ENCODE assay signal across 2 cellular contexts in the genomic region with DNA sequence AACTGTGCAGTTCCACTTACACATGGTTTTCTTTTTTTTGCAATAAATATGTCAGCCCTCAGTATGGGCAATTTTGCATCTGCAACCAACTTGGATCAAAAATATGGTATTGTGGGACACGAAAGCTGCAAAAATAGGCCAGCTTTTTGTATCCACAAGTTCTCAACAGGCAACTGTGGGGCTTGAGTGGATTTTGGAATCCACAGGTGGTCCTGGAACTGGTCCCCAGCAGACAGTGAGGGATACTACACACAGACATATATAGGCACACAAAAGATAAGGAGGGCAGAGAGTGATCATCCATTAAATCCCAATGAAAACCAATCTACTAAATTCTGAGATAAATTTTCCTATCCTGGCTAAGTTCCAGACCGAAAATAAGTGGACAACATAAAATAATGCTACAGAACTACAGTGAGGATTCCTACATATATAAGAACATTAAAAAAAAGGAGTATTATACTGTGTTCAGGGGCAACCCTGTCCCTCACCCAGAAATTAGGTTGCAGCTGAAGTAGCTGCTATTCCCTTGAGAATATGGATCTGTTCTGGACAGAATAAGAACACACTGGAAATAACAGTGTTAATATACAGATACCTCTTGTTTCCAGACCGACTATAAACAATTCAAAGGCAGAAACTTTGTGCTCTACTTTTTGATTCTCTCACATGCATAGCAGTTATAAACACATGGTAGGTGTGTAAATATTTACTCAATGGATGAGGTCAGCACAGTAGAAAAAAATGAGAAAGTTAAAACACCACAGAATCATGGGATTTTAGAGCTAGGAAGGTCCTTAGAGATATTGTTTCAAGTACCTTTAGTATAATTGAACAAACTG.
A peak's percentile ranks its signal among the peaks of the same experiment; 100 is the strongest.
TF ChIP-seq lines count a peak whose summit lies in the region.

No MANE protein-coding gene starts in this region.

TF ChIP-seq in HEK293, 187 proteins besides CTCF, POLR2A, EP300 and RAD21 (continued from another document and continues in another):
- TF ChIP-seq ZNF274 (IDR thresholded peaks at IDR 0.05; ENCODE audit: low read length) (no peak), ZNF274 (tag by site-specific recombination; IDR thresholded peaks at IDR 0.05; ENCODE audit: borderline replicate concordance) (no peak), ZNF221 (tag by site-specific recombination; IDR thresholded peaks at IDR 0.05; ENCODE audit: borderline replicate concordance) (no peak), SALL2 (tag by site-specific recombination; IDR thresholded peaks at IDR 0.05; ENCODE audit: borderline replicate concordance) (no peak), TSHZ1 (tag by site-specific recombination; IDR thresholded peaks at IDR 0.05; ENCODE audit: borderline replicate concordance) (no peak), ZBTB10 (tag by site-specific recombination; IDR thresholded peaks at IDR 0.05) (no peak), SP2 (tag by site-specific recombination; IDR thresholded peaks at IDR 0.05) (no peak), ZNF654 (tag by site-specific recombination; IDR thresholded peaks at IDR 0.05; ENCODE audit: low read depth) (no peak), ZSCAN4 (tag by site-specific recombination; IDR thresholded peaks at IDR 0.05) (no peak), ZFP3 (tag by site-specific recombination; IDR thresholded peaks at IDR 0.05; ENCODE audit: low read depth) (no peak), ZNF658 (tag by site-specific recombination; IDR thresholded peaks at IDR 0.05) (no peak), ZNF843 (tag by site-specific recombination; IDR thresholded peaks at IDR 0.05) (peak; percentile 33; the same call in 1 of the 2 replicates), ZNF157 (tag by site-specific recombination; IDR thresholded peaks at IDR 0.05) (no peak), GLI2 (tag by site-specific recombination; IDR thresholded peaks at IDR 0.05; ENCODE audit: borderline replicate concordance, low read depth) (no peak)
- TF ChIP-seq, protein P1, sequence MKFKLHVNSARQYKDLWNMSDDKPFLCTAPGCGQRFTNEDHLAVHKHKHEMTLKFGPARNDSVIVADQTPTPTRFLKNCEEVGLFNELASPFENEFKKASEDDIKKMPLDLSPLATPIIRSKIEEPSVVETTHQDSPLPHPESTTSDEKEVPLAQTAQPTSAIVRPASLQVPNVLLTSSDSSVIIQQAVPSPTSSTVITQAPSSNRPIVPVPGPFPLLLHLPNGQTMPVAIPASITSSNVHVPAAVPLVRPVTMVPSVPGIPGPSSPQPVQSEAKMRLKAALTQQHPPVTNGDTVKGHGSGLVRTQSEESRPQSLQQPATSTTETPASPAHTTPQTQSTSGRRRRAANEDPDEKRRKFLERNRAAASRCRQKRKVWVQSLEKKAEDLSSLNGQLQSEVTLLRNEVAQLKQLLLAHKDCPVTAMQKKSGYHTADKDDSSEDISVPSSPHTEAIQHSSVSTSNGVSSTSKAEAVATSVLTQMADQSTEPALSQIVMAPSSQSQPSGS (tag by site-specific recombination; IDR thresholded peaks at IDR 0.05; ENCODE audit: low read depth) = 0 out of 2 replicates have a peak, but pooled peaks have one; percentile 19

TF ChIP-seq in SK-N-SH treated with all-trans-retinoic acid at 6 μM for 48 hours, 23 proteins besides CTCF, POLR2A, EP300 and RAD21 (continued from another document):
- TF ChIP-seq TSHZ2 (CRISPR knock-in tag; IDR thresholded peaks at IDR 0.05) (no peak), TOX (CRISPR knock-in tag; IDR thresholded peaks at IDR 0.05; ENCODE audit: borderline replicate concordance) (no peak), CSRNP3 (CRISPR knock-in tag; IDR thresholded peaks at IDR 0.05) (no peak), PPARA (CRISPR knock-in tag; IDR thresholded peaks at IDR 0.05; ENCODE audit: borderline replicate concordance) (no peak)
- TF ChIP-seq, protein P2, sequence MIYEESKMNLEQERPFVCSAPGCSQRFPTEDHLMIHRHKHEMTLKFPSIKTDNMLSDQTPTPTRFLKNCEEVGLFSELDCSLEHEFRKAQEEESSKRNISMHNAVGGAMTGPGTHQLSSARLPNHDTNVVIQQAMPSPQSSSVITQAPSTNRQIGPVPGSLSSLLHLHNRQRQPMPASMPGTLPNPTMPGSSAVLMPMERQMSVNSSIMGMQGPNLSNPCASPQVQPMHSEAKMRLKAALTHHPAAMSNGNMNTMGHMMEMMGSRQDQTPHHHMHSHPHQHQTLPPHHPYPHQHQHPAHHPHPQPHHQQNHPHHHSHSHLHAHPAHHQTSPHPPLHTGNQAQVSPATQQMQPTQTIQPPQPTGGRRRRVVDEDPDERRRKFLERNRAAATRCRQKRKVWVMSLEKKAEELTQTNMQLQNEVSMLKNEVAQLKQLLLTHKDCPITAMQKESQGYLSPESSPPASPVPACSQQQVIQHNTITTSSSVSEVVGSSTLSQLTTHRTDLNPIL (CRISPR knock-in tag; IDR thresholded peaks at IDR 0.05; ENCODE audit: low read depth) = no peak
